In the genomic region with DNA sequence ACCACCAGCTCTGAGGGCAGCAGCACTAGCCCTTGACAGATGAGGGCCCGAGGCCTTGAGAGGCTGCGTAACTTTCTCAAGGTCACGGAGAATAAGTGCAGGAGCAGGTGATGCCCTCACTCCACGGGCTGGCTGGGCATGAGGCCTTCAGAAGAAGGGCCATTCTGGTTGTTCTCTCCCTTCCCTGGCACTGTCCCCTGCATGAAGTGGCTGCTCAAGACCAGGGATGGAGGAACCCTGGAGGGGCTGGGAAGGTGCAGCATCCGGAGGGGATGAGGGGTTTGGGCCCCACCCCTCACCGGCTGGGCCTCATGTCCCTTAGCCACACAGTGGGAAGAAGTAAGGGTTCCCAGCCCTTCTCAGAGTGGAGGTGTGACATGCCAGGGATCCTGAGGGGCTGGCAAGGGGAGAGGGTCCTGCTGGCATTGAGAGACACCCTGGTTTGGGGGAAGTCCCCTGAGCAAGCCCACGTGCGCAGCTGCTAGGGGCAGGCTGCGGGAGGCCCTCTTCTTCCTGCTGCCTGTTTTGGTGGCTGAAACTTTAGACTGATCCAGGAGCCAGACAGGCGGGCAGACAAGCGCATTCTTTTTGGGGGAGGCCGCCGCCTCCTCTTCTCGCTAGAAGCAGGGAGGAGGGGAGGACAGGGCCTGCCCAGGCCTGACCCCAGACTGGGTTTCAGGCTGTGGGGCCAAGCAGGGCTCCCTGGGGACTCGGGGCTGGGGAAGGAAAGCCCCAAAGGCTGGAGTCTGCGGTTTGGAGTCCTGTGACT, we compare ENCODE assay signal across 8 cellular contexts.
DNase-seq lines count a peak whose midpoint lies in the region; ATAC-seq and TF ChIP-seq lines count a peak whose summit lies in the region.

No MANE protein-coding gene starts in this region.

- in situ Hi-C loops in gastrocnemius medialis (cut with MboI; ENCODE audit: low sequenced_read_pairs in 4 of 4): loop anchor here in 1 of 4 donors (25.0 kb wide), 1 partner anchor 299 kb away; the partner anchor contains the start of genes ABCC11 and LONP2

- intact Hi-C loops in activated CD4-positive, alpha-beta T cell treated with anti-CD3 and anti-CD28 coated beads, Interleukin-2, amount 10 ng/mL, durations not matched to agents 24 days and 14 days (cut with micrococcal nuclease): loop anchor here (5.0 kb wide), 1 partner anchor 86 kb away; no protein-coding TSS in a partner anchor
- intact Hi-C loops in gastrocnemius medialis (cut with DNase I; ENCODE audit: low total_unique reads): loop anchor here (5.0 to 10.0 kb wide), 2 partner anchors 79 to 291 kb away; partner anchors contain the start of genes ABCC11 and LONP2

- no peaks in the 10 kb centered on the region for H3K27me3 ChIP-seq in Peyer's patch
- H3K27me3 ChIP-seq in gastrocnemius medialis: no peaks in the 10 kb centered on the region

- H3K36me3 ChIP-seq in Peyer's patch: peaks cover 0 to 13% (median 0%) of the 10 kb centered on the region in 3 donors
- H3K36me3 ChIP-seq in gastrocnemius medialis: no peaks in the 10 kb centered on the region

- H3K27ac ChIP-seq in Peyer's patch: peak overlapping the region; percentile 32 to 55 (median 46)
- H3K27ac ChIP-seq in gastrocnemius medialis: peak overlapping the region; percentile 62 to 83 (median 71)

- peaks cover 0 to 24% (median 12%) of the 10 kb centered on the region in 4 donors for H3K4me1 ChIP-seq in Peyer's patch
- peaks cover 45 to 50% of the 10 kb centered on the region in 2 donors for H3K4me1 ChIP-seq in gastrocnemius medialis

- no peak for DNase-seq in activated CD4-positive, alpha-beta T cell treated with anti-CD3 and anti-CD28 coated beads, Interleukin-2, amount 10 ng/mL, durations not matched to agents 24 days and 14 days
- no peak for DNase-seq in activated CD4-positive, alpha-beta T cell treated with anti-CD3 and anti-CD28 coated beads for 1 hour
- peak in 1 of 3 donors; percentile 54 for DNase-seq in Peyer's patch
- DNase-seq in foreskin melanocyte: peak; percentile 81
- peak in 1 of 2 donors; percentile 78 for DNase-seq in gastrocnemius medialis
- DNase-seq in NCI-H1436 (lab: John Stamatoyannopoulos, UW): no peak
- DNase-seq in NCI-H1048 (lab: John Stamatoyannopoulos, UW): no peak

- TF ChIP-seq POLR2A in Peyer's patch (IDR thresholded peaks at IDR 0.05) (no peak), gastrocnemius medialis (IDR thresholded peaks at IDR 0.05) (no peak)

- no peak overlapping the region for H3K4me3 ChIP-seq in Peyer's patch
- no peak overlapping the region for H3K4me3 ChIP-seq in gastrocnemius medialis

- no peaks in the 10 kb centered on the region for H3K9me3 ChIP-seq in Peyer's patch
- H3K9me3 ChIP-seq in gastrocnemius medialis: no peaks in the 10 kb centered on the region

- peak overlapping the region; percentile 25 for H3K27ac Mint-ChIP-seq in activated CD4-positive, alpha-beta T cell treated with anti-CD3 and anti-CD28 coated beads, Interleukin-2, amount 10 ng/mL, durations not matched to agents 24 days and 14 days

- TF ChIP-seq CTCF in Peyer's patch (IDR thresholded peaks at IDR 0.05) (no peak), gastrocnemius medialis (IDR thresholded peaks at IDR 0.05 in 4 of 5, conservative IDR thresholded peaks at IDR 0.05 in 1 of 5) (no peak)

- ATAC-seq in HG02943 (IDR thresholded peaks at IDR 0.05; ENCODE audit: low read depth, unreplicated experiment) (peak; percentile 59), gastrocnemius medialis (peak; percentile 50 to 63)

- no peaks in the 10 kb centered on the region for H3K9me3 Mint-ChIP-seq in activated CD4-positive, alpha-beta T cell treated with anti-CD3 and anti-CD28 coated beads, Interleukin-2, amount 10 ng/mL, durations not matched to agents 24 days and 14 days

- no peak overlapping the region for H3K4me3 Mint-ChIP-seq in activated CD4-positive, alpha-beta T cell treated with anti-CD3 and anti-CD28 coated beads, Interleukin-2, amount 10 ng/mL, durations not matched to agents 24 days and 14 days

- peaks cover 15% of the 10 kb centered on the region for H3K36me3 Mint-ChIP-seq in activated CD4-positive, alpha-beta T cell treated with anti-CD3 and anti-CD28 coated beads, Interleukin-2, amount 10 ng/mL, durations not matched to agents 24 days and 14 days (ENCODE audit: low read depth)

- H3K4me1 Mint-ChIP-seq in activated CD4-positive, alpha-beta T cell treated with anti-CD3 and anti-CD28 coated beads, Interleukin-2, amount 10 ng/mL, durations not matched to agents 24 days and 14 days: peaks cover 11% of the 10 kb centered on the region

- H3K27me3 Mint-ChIP-seq in activated CD4-positive, alpha-beta T cell treated with anti-CD3 and anti-CD28 coated beads, Interleukin-2, amount 10 ng/mL, durations not matched to agents 24 days and 14 days: no peaks in the 10 kb centered on the region
